Comparison of ENCODE assay signal across 11 cellular contexts in the genomic region with DNA sequence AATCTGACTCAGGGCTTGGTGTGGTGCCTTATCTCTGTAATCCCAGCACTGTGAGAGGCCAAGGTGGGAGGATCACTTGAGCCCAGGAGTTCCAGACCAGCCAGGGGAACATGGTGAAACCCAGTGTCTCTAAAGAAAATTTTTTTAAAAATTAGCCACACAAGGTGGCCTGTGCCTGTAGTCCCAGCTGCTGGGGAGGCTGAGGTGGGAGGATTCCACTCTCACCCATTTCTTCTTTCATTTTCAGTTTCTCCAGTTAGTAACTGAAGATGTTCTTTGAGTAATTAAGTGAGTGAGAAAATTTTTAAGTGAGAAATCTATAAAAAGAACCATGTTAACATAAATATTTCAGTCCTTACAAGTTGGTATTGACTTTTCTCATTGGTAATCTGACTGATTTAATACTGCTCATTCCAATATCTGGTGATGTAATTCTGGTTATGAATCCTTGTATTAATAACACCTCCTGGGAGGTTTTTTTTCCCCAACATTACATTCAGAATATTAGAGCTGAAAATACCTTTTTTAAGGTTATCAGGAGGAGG. TPM values are rescaled to one million over a fixed set of nuclear protein-coding genes. Genes with fewer than 3 reads are reported as not detected.
DNase-seq lines count a peak whose midpoint lies in the region; ATAC-seq, FAIRE-seq and TF ChIP-seq lines count a peak whose summit lies in the region.
"Had no signal": no experiment of that assay in that cellular context is flagged by ENCODE, and none has a peak within 500 bp of the region (broad histone marks: within the 10 kb centered on the region; RNA-seq: fewer than 3 reads in every experiment).

No MANE protein-coding gene starts in this region.

- H3K27me3 Mint-ChIP-seq in glutamatergic neuron (ENCODE audit: unreplicated experiment) = no peaks in the 10 kb centered on the region

- H3K9me3 ChIP-seq in mesenchymal stem cell (ENCODE audit: control insufficient read depth, low read length) (no peaks in the 10 kb centered on the region), SK-N-SH (no peaks in the 10 kb centered on the region)

- no peak overlapping the region for H3K14ac ChIP-seq in mesenchymal stem cell (ENCODE audit: low read length in 2 of 2)

- no peak overlapping the region for H2AK5ac ChIP-seq in mesenchymal stem cell (ENCODE audit: low read length, severe bottlenecking)

- no peak for TF ChIP-seq RAD21 in SK-N-SH (IDR thresholded peaks at IDR 0.05; ENCODE audit: low read length)

- H3K27ac Mint-ChIP-seq in glutamatergic neuron (ENCODE audit: unreplicated experiment) = no peak overlapping the region

- no peaks in the 10 kb centered on the region for H3K36me3 Mint-ChIP-seq in glutamatergic neuron (ENCODE audit: unreplicated experiment)

- no peak overlapping the region for H3K27ac ChIP-seq in mesenchymal stem cell (ENCODE audit: low read length, poor library complexity, severe bottlenecking)
- H3K27ac ChIP-seq in SK-N-SH (ENCODE audit: low read depth in 2 of 2, low read length in 1 of 2) = no peak overlapping the region
- H3K27ac ChIP-seq: dorsolateral prefrontal cortex, WERI-Rb-1 had no signal

- H2AFZ ChIP-seq in mesenchymal stem cell (ENCODE audit: low read depth, low read length) (no peak overlapping the region), SK-N-SH (ENCODE audit: low read depth) (no peak overlapping the region)

- peaks cover 13% of the 10 kb centered on the region for H3F3A ChIP-seq in SK-N-SH (replicated peaks; ENCODE audit: insufficient read depth)

- TF ChIP-seq EP300 in SK-N-SH (IDR thresholded peaks at IDR 0.05; ENCODE audit: borderline replicate concordance in 1 of 2, low read depth in 1 of 2, low read length in 1 of 2) = no peak

- H3K4me2 ChIP-seq in mesenchymal stem cell (ENCODE audit: low read length, poor library complexity, severe bottlenecking) = no peak overlapping the region
- no peak overlapping the region for H3K4me2 ChIP-seq in SK-N-SH

- H3K4me3 ChIP-seq in mesenchymal stem cell (ENCODE audit: insufficient read depth in 1 of 2, low read depth in 1 of 2, low read length in 2 of 2) (no peak overlapping the region), SK-N-SH (ENCODE audit: low read depth in 2 of 2, low read length in 1 of 2) (no peak overlapping the region)
- H3K4me3 ChIP-seq: dorsolateral prefrontal cortex had no signal

- H4K8ac ChIP-seq in mesenchymal stem cell (ENCODE audit: low read length) = no peak overlapping the region

- peaks cover 19% of the 10 kb centered on the region for H3K79me1 ChIP-seq in mesenchymal stem cell (replicated peaks; ENCODE audit: low read length, poor library complexity, severe bottlenecking)

- no peak for TF ChIP-seq CTCF in SK-N-SH (IDR thresholded peaks at IDR 0.05)
- no peak for TF ChIP-seq CTCF in glutamatergic neuron (IDR thresholded peaks at IDR 0.05; ENCODE audit: partially characterized antibody, unreplicated experiment)

- ATAC-seq in GM18867 (IDR thresholded peaks at IDR 0.05; ENCODE audit: unreplicated experiment) = peak; percentile 90
- peak; percentile 79 for ATAC-seq in GM21717 (IDR thresholded peaks at IDR 0.05; ENCODE audit: unreplicated experiment)
- ATAC-seq in HG03571 (IDR thresholded peaks at IDR 0.05; ENCODE audit: unreplicated experiment) = peak; percentile 56

- H4K91ac ChIP-seq in mesenchymal stem cell (ENCODE audit: low read length) = no peak overlapping the region

- POLR2A ChIA-PET in SK-N-SH (lab: Yijun Ruan, JAX) = no interaction called here

- no peak overlapping the region for H2BK15ac ChIP-seq in mesenchymal stem cell (ENCODE audit: low read depth, poor library complexity, severe bottlenecking)

- no peak overlapping the region for H3K23ac ChIP-seq in mesenchymal stem cell (ENCODE audit: low read length in 2 of 2)

- peaks cover 66% of the 10 kb centered on the region for H3K79me2 ChIP-seq in SK-N-SH (ENCODE audit: insufficient read depth)

- H3K4me1 ChIP-seq in mesenchymal stem cell (ENCODE audit: control insufficient read depth, insufficient read depth, low read depth, low read length) (no peaks in the 10 kb centered on the region), SK-N-SH (ENCODE audit: control insufficient read depth in 1 of 2, insufficient read depth in 2 of 2, low read depth in 1 of 2, low read length in 1 of 2) (peaks cover 8 to 10% of the 10 kb centered on the region in 2 experiments; a peak in 3 of 4 replicates)

- CTCF ChIA-PET in SK-N-SH (lab: Yijun Ruan, JAX) = interaction anchor here (0.6 to 1.3 kb wide), 2 partner anchors 15 to 28 kb away, joined by 4 read pairs; partner anchors contain the start of genes RAB2B and TOX4

- H4K20me1 ChIP-seq in SK-N-SH (ENCODE audit: insufficient read depth) = no peaks in the 10 kb centered on the region

- no peaks in the 10 kb centered on the region for H3K9me3 Mint-ChIP-seq in glutamatergic neuron (ENCODE audit: unreplicated experiment)

- H3K4me3 Mint-ChIP-seq in glutamatergic neuron (ENCODE audit: unreplicated experiment) = no peak overlapping the region

- H2BK12ac ChIP-seq in mesenchymal stem cell (ENCODE audit: low read length in 2 of 2) = no peak overlapping the region

- H3K27me3 ChIP-seq in mesenchymal stem cell (ENCODE audit: control insufficient read depth in 1 of 2, insufficient read depth in 1 of 2, low read length in 2 of 2) = no peaks in the 10 kb centered on the region
- H3K27me3 ChIP-seq in SK-N-SH (ENCODE audit: insufficient read depth) = no peaks in the 10 kb centered on the region
- H3K27me3 ChIP-seq: dorsolateral prefrontal cortex had no signal

- H3K9me2 ChIP-seq in SK-N-SH = no peaks in the 10 kb centered on the region

- DNase-seq in mesenchymal stem cell = peak; percentile 37
- DNase-seq in SK-N-SH = no peak
- no peak for DNase-seq in OCI-M2 (lab: John Stamatoyannopoulos, UW; ENCODE audit: unreplicated experiment)
- DNase-seq in RCC 7860 (ENCODE audit: low spot score) = no peak
- no peak for DNase-seq in glutamatergic neuron
- DNase-seq: dorsolateral prefrontal cortex, NCI-H1105, WERI-Rb-1 had no signal

- H3K36me3 ChIP-seq in mesenchymal stem cell (ENCODE audit: control insufficient read depth in 1 of 2, insufficient read depth in 2 of 2, low read depth in 1 of 2, low read length in 2 of 2) (peaks cover 22 to 56% of the 10 kb centered on the region in 2 experiments), SK-N-SH (replicated peaks in 1 of 2; ENCODE audit: control insufficient read depth in 1 of 2, insufficient read depth in 2 of 2, low read length in 1 of 2) (peaks cover 41 to 50% of the 10 kb centered on the region in 2 experiments)

- H3K18ac ChIP-seq in mesenchymal stem cell (ENCODE audit: low read depth in 1 of 2, low read length in 2 of 2) = no peak overlapping the region

- H3K9ac ChIP-seq in mesenchymal stem cell (ENCODE audit: low read length) = peak overlapping the region; percentile 16
- no peak overlapping the region for H3K9ac ChIP-seq in SK-N-SH

- H2BK120ac ChIP-seq in mesenchymal stem cell (ENCODE audit: low read depth, low read length) = no peak overlapping the region

- H2BK5ac ChIP-seq in mesenchymal stem cell (ENCODE audit: low read depth, low read length, poor library complexity, severe bottlenecking) = no peak overlapping the region

- no peak for FAIRE-seq in RCC 7860 (lab: Jason Lieb, UNC)

- peaks cover 3% of the 10 kb centered on the region for H3K4me1 Mint-ChIP-seq in glutamatergic neuron (ENCODE audit: low read depth, unreplicated experiment)

- no peak overlapping the region for H3K4ac ChIP-seq in mesenchymal stem cell (ENCODE audit: low read depth in 1 of 2, low read length in 2 of 2)

TF ChIP-seq in SK-N-SH, 30 proteins besides CTCF, POLR2A, EP300 and RAD21 (continues in another document):
- no peak for TF ChIP-seq EZH2phosphoT487 (IDR thresholded peaks at IDR 0.05; ENCODE audit: borderline replicate concordance, low read depth)
- TF ChIP-seq TEAD4 (IDR thresholded peaks at IDR 0.05; ENCODE audit: borderline replicate concordance, insufficient read depth) = no peak
- TF ChIP-seq MEF2A (IDR thresholded peaks at IDR 0.05; ENCODE audit: borderline replicate concordance, low read depth) = no peak
- TF ChIP-seq RCOR1 (IDR thresholded peaks at IDR 0.05; ENCODE audit: low read length) = no peak
- no peak for TF ChIP-seq GABPA (IDR thresholded peaks at IDR 0.05; ENCODE audit: low read depth)
- TF ChIP-seq JUND (IDR thresholded peaks at IDR 0.05) = no peak
- TF ChIP-seq FOXJ3 (CRISPR knock-in tag; IDR thresholded peaks at IDR 0.05) = no peak

RNA-seq across cellular contexts. Expression of gene METTL3, which starts 6.1 kb away (rescaled TPM):
- 25.1 TPM for polyA plus RNA-seq in mesenchymal stem cell (2013, experiment 1 of 2)
- 24.8 TPM for polyA plus RNA-seq in mesenchymal stem cell (2013, experiment 2 of 2)
- polyA plus RNA-seq in SK-N-SH (2012; rRNA removed) = 118 and 198 TPM in 2 replicates
- 61.6 and 76.3 TPM in 2 replicates for polyA plus RNA-seq in SK-N-SH (2012; cell fraction: cytosol; rRNA removed)
- polyA plus RNA-seq in SK-N-SH (2012; cell fraction: nucleus; rRNA removed) = 869 and 939 TPM in 2 replicates
- 90.0 TPM for total RNA-seq in glutamatergic neuron (ENCODE audit: unreplicated experiment)

RNA-seq across cellular contexts. Expression of gene SALL2, which starts 21.1 kb away (rescaled TPM):
- 11.8 TPM for polyA plus RNA-seq in mesenchymal stem cell (2013, experiment 1 of 2)
- polyA plus RNA-seq in mesenchymal stem cell (2013, experiment 2 of 2) = 10.2 TPM
- 7.5 and 9.1 TPM in 2 replicates for polyA plus RNA-seq in SK-N-SH (2012; rRNA removed)
- 7.0 and 7.7 TPM in 2 replicates for polyA plus RNA-seq in SK-N-SH (2012; cell fraction: cytosol; rRNA removed)
- polyA plus RNA-seq in SK-N-SH (2012; cell fraction: nucleus; rRNA removed) = 6.1 and 6.4 TPM in 2 replicates
- total RNA-seq in glutamatergic neuron (ENCODE audit: unreplicated experiment) = 62.9 TPM

RNA-seq across cellular contexts. Expression of gene TOX4, which starts 28.1 kb away (rescaled TPM):
- 61.3 TPM for polyA plus RNA-seq in mesenchymal stem cell (2013, experiment 1 of 2)
- polyA plus RNA-seq in mesenchymal stem cell (2013, experiment 2 of 2) = 60.5 TPM
- 52.3 and 69.3 TPM in 2 replicates for polyA plus RNA-seq in SK-N-SH (2012; rRNA removed)
- polyA plus RNA-seq in SK-N-SH (2012; cell fraction: cytosol; rRNA removed) = 45.6 and 45.7 TPM in 2 replicates
- 68.6 and 95.7 TPM in 2 replicates for polyA plus RNA-seq in SK-N-SH (2012; cell fraction: nucleus; rRNA removed)
- total RNA-seq in glutamatergic neuron (ENCODE audit: unreplicated experiment) = 63.0 TPM

RNA-seq across cellular contexts. Expression of gene RAB2B, which starts 28.3 kb away (rescaled TPM):
- polyA plus RNA-seq in mesenchymal stem cell (2013, experiment 1 of 2) = 21.3 TPM
- polyA plus RNA-seq in mesenchymal stem cell (2013, experiment 2 of 2) = 20.2 TPM
- 24.4 and 41.2 TPM in 2 replicates for polyA plus RNA-seq in SK-N-SH (2012; rRNA removed)
- polyA plus RNA-seq in SK-N-SH (2012; cell fraction: cytosol; rRNA removed) = 30.1 and 36.3 TPM in 2 replicates
- 13.2 and 30.3 TPM in 2 replicates for polyA plus RNA-seq in SK-N-SH (2012; cell fraction: nucleus; rRNA removed)
- total RNA-seq in glutamatergic neuron (ENCODE audit: unreplicated experiment) = 75.2 TPM

RNA-seq across cellular contexts. Expression of gene CHD8, which starts 49.2 kb away (rescaled TPM):
- polyA plus RNA-seq in mesenchymal stem cell (2013, experiment 1 of 2) = 35.7 TPM
- 31.6 TPM for polyA plus RNA-seq in mesenchymal stem cell (2013, experiment 2 of 2)
- polyA plus RNA-seq in SK-N-SH (2012; rRNA removed) = 20.1 and 25.3 TPM in 2 replicates
- polyA plus RNA-seq in SK-N-SH (2012; cell fraction: cytosol; rRNA removed) = 13.4 and 15.8 TPM in 2 replicates
- 75.7 and 107 TPM in 2 replicates for polyA plus RNA-seq in SK-N-SH (2012; cell fraction: nucleus; rRNA removed)
- total RNA-seq in glutamatergic neuron (ENCODE audit: unreplicated experiment) = 146 TPM
